1 cellular context compared by ENCODE assay signal in the genomic region with DNA sequence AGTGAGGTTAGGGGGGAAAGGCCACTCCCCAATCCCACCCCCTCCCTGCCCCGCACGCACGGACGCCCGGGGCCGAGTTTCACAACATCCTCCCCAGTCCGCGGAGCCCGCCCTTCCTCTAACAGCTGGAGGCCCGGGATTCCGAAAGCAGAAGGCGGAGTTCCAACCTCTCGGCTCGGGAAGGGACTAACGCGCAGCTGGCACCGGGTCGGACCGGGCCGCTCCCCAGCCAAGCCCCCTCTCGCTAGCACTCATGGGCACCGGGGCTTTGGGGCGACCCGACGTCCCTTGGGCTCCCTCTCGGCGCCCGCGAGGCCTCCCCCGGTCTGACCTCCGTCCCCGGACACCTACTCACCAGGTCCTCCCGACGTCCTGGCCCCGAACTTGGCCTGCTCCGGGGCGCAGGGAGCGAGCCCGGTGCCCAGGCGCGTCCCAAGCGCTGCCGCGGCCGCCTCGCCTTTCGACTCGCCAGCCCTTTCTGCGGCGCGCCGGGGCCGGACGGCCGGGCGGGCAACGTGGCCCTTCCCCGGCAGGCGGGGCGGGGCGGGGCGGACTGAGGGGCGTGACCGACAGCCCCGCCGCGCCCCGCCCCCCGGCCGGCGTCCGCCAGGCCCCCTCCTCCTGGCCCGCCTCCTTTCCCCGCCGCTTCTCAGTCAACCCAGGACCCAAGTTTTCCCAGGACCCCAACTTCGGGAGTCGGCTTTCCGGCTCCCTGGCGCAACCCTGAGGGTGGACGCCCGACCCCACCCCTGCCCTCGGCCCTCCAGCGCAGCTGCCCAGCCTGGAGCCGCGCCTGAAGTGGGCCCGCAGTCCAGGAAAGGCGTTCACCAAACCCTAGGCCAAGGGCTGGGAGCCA.
A peak's percentile ranks its signal among the peaks of the same experiment; 100 is the strongest.
TF ChIP-seq lines count a peak whose summit lies in the region.

Gene MGAT1 (minus strand): TSS at position 482 of the 856 bp plus-strand sequence. CDS start 9,835 bp downstream, outside the sequence.

TF ChIP-seq in HepG2, 621 proteins besides CTCF, POLR2A, EP300 and RAD21 (continued from another document and continues in another):
- TF ChIP-seq TFDP1 (CRISPR knock-in tag; IDR thresholded peaks at IDR 0.05; ENCODE audit: borderline replicate concordance) (no peak), RNF2 (conservative IDR thresholded peaks at IDR 0.05; ENCODE audit: low read depth) (no peak), ZNF333 (CRISPR knock-in tag; IDR thresholded peaks at IDR 0.05; ENCODE audit: borderline replicate concordance) (0 out of 2 replicates have a peak, but pooled peaks have one; percentile 81), PHF5A (CRISPR knock-in tag; IDR thresholded peaks at IDR 0.05; ENCODE audit: low read depth, unreplicated experiment) (no peak), ZNF33B (CRISPR knock-in tag; IDR thresholded peaks at IDR 0.05) (no peak), ZNF253 (CRISPR knock-in tag; IDR thresholded peaks at IDR 0.05; ENCODE audit: borderline replicate concordance) (no peak), ZNF574 (CRISPR knock-in tag; IDR thresholded peaks at IDR 0.05) (peak; percentile 71), NR1H2 (CRISPR knock-in tag; IDR thresholded peaks at IDR 0.05; ENCODE audit: borderline replicate concordance, low read depth) (no peak), CSRNP2 (CRISPR knock-in tag; conservative IDR thresholded peaks at IDR 0.05; ENCODE audit: low read depth) (no peak), THAP9 (CRISPR knock-in tag; IDR thresholded peaks at IDR 0.05; ENCODE audit: borderline replicate concordance) (no peak), CBFB (CRISPR knock-in tag; IDR thresholded peaks at IDR 0.05) (no peak), PTBP1 (IDR thresholded peaks at IDR 0.05; ENCODE audit: low read depth, low read length, poor library complexity, severe bottlenecking) (peak; percentile 38), ZNF335 (CRISPR knock-in tag; IDR thresholded peaks at IDR 0.05) (no peak), E2F5 (CRISPR knock-in tag; conservative IDR thresholded peaks at IDR 0.05) (peak; percentile 41; the same call in 1 of the 2 replicates), SALL1 (CRISPR knock-in tag; IDR thresholded peaks at IDR 0.05) (peak; percentile 60), RORA (CRISPR knock-in tag; IDR thresholded peaks at IDR 0.05) (no peak), U2AF2 (IDR thresholded peaks at IDR 0.05; ENCODE audit: low read depth, low read length) (no peak), NFYB (CRISPR knock-in tag; IDR thresholded peaks at IDR 0.05) (no peak), MTERF4 (CRISPR knock-in tag; IDR thresholded peaks at IDR 0.05) (0 out of 2 replicates have a peak, but pooled peaks have one; percentile 52), ARNT2 (CRISPR knock-in tag; IDR thresholded peaks at IDR 0.05; ENCODE audit: low read depth) (peak; percentile 67; the same call in 1 of the 2 replicates), ZNF460 (CRISPR knock-in tag; IDR thresholded peaks at IDR 0.05; ENCODE audit: borderline replicate concordance) (no peak), SMYD3 (CRISPR knock-in tag; IDR thresholded peaks at IDR 0.05) (no peak), PHF20 (CRISPR knock-in tag; IDR thresholded peaks at IDR 0.05) (peak; percentile 38; the same call in 1 of the 2 replicates), SRF (IDR thresholded peaks at IDR 0.05; ENCODE audit: low read depth, low read length) (no peak), TRIM22 (IDR thresholded peaks at IDR 0.05) (no peak), ZNF382 (CRISPR knock-in tag; IDR thresholded peaks at IDR 0.05; ENCODE audit: borderline replicate concordance) (no peak), AGO1 (IDR thresholded peaks at IDR 0.05; ENCODE audit: low read depth, low read length, poor library complexity, severe bottlenecking) (peak; percentile 90), THAP11 (CRISPR knock-in tag; IDR thresholded peaks at IDR 0.05) (no peak; the same call in 1 of the 2 replicates), ZNF256 (CRISPR knock-in tag; conservative IDR thresholded peaks at IDR 0.05) (no peak), CERS6 (CRISPR knock-in tag; IDR thresholded peaks at IDR 0.05) (no peak), CEBPG (CRISPR knock-in tag; IDR thresholded peaks at IDR 0.05) (peak; percentile 77)
- TF ChIP-seq, protein P1, sequence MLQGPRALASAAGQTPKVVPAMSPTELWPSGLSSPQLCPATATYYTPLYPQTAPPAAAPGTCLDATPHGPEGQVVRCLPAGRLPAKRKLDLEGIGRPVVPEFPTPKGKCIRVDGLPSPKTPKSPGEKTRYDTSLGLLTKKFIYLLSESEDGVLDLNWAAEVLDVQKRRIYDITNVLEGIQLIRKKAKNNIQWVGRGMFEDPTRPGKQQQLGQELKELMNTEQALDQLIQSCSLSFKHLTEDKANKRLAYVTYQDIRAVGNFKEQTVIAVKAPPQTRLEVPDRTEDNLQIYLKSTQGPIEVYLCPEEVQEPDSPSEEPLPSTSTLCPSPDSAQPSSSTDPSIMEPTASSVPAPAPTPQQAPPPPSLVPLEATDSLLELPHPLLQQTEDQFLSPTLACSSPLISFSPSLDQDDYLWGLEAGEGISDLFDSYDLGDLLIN (CRISPR knock-in tag; IDR thresholded peaks at IDR 0.05; ENCODE audit: borderline replicate concordance) = 0 out of 2 replicates have a peak, but pooled peaks have one; percentile 42
- TF ChIP-seq, protein P2, sequence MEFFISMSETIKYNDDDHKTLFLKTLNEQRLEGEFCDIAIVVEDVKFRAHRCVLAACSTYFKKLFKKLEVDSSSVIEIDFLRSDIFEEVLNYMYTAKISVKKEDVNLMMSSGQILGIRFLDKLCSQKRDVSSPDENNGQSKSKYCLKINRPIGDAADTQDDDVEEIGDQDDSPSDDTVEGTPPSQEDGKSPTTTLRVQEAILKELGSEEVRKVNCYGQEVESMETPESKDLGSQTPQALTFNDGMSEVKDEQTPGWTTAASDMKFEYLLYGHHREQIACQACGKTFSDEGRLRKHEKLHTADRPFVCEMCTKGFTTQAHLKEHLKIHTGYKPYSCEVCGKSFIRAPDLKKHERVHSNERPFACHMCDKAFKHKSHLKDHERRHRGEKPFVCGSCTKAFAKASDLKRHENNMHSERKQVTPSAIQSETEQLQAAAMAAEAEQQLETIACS (CRISPR knock-in tag; IDR thresholded peaks at IDR 0.05) = no peak
- TF ChIP-seq, protein P3, sequence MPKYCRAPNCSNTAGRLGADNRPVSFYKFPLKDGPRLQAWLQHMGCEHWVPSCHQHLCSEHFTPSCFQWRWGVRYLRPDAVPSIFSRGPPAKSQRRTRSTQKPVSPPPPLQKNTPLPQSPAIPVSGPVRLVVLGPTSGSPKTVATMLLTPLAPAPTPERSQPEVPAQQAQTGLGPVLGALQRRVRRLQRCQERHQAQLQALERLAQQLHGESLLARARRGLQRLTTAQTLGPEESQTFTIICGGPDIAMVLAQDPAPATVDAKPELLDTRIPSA (CRISPR knock-in tag; IDR thresholded peaks at IDR 0.05; ENCODE audit: borderline replicate concordance) = no peak
- TF ChIP-seq, protein P4, sequence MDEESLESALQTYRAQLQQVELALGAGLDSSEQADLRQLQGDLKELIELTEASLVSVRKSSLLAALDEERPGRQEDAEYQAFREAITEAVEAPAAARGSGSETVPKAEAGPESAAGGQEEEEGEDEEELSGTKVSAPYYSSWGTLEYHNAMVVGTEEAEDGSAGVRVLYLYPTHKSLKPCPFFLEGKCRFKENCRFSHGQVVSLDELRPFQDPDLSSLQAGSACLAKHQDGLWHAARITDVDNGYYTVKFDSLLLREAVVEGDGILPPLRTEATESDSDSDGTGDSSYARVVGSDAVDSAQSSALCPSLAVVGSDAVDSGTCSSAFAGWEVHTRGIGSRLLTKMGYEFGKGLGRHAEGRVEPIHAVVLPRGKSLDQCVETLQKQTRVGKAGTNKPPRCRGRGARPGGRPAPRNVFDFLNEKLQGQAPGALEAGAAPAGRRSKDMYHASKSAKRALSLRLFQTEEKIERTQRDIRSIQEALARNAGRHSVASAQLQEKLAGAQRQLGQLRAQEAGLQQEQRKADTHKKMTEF (CRISPR knock-in tag; IDR thresholded peaks at IDR 0.05) = peak; percentile 46; the same call in 1 of the 2 replicates
